ENCODE assay signal across 24 cellular contexts in genomic region chr7:123905714-123906113, GRCh38.
"Had no signal": no experiment of that assay in that cellular context is flagged by ENCODE, and none has a peak within 500 bp of the region (broad histone marks: within the 10 kb centered on the region; RNA-seq: fewer than 3 reads in every experiment).

No MANE protein-coding gene starts in this region.

- H3K36me3 ChIP-seq: esophagus squamous epithelium, gastrocnemius medialis, heart right ventricle, left lung, lower lobe of right lung had no signal

- H3K4me1 ChIP-seq: esophagus squamous epithelium, gastrocnemius medialis, heart right ventricle, left lung, lower lobe of right lung had no signal

- DNase-seq: dermis blood vessel endothelial cell; dorsolateral prefrontal cortex; effector CD4-positive, alpha-beta T cell; effector memory CD4-positive, alpha-beta T cell; erythroblast; esophagus squamous epithelium; foreskin fibroblast; foreskin melanocyte; gastrocnemius medialis; glutamatergic neuron; head of caudate nucleus; heart right ventricle; hippocampal formation; left cardiac atrium; left lung; left ventricle myocardium superior; lower lobe of right lung; mesenchymal stem cell; mucosa of descending colon; naive B cell had no signal

- H3K4me3 ChIP-seq: coronary artery, dorsolateral prefrontal cortex, esophagus squamous epithelium, gastrocnemius medialis, heart right ventricle, left lung, lower lobe of right lung, mucosa of descending colon had no signal

- ATAC-seq: esophagus mucosa, gastrocnemius medialis, heart right ventricle, left cardiac atrium, left lung, left ventricle myocardium superior, mucosa of descending colon had no signal

- H3K27me3 Mint-ChIP-seq: naive B cell had no signal

- H3K27ac ChIP-seq: coronary artery, dorsolateral prefrontal cortex, epithelial cell of prostate, esophagus squamous epithelium, gastrocnemius medialis, heart right ventricle, left lung, lower lobe of right lung had no signal

- H3K9me3 ChIP-seq: esophagus squamous epithelium, gastrocnemius medialis, left lung, lower lobe of right lung, mucosa of descending colon had no signal

- H3K27me3 ChIP-seq: dorsolateral prefrontal cortex, esophagus squamous epithelium, gastrocnemius medialis, heart right ventricle, left lung had no signal

- H3K27ac Mint-ChIP-seq: mesothelial cell of epicardium, naive B cell had no signal

- H3K4me3 Mint-ChIP-seq: mesothelial cell of epicardium, naive B cell had no signal

- H3K4me1 Mint-ChIP-seq: mesothelial cell of epicardium, naive B cell had no signal
